Comparison of ENCODE assay signal across 10 cellular contexts in genomic region chr1:89271616-89272015, GRCh38. TPM values are rescaled to one million over a fixed set of nuclear protein-coding genes. Genes with fewer than 3 reads are reported as not detected.
A peak's percentile ranks its signal among the peaks of the same experiment; 100 is the strongest.
DNase-seq lines count a peak whose midpoint lies in the region; ATAC-seq and TF ChIP-seq lines count a peak whose summit lies in the region.
"Had no signal": no experiment of that assay in that cellular context is flagged by ENCODE, and none has a peak within 500 bp of the region (broad histone marks: within the 10 kb centered on the region; RNA-seq: fewer than 3 reads in every experiment).

No MANE protein-coding gene starts in this region.

- no peak overlapping the region for H3K4me3 Mint-ChIP-seq in nephron

- intact Hi-C loops in colonic mucosa (cut with DNase I): no loop called here

- TF ChIP-seq CTCF in colonic mucosa (IDR thresholded peaks at IDR 0.05) (no peak), nephron (IDR thresholded peaks at IDR 0.05; ENCODE audit: unreplicated experiment in 3 of 3) (no peak)

- H3K4me3 ChIP-seq in colonic mucosa: peak overlapping the region; percentile 19

- H3K27me3 ChIP-seq in colonic mucosa: no peaks in the 10 kb centered on the region

- ATAC-seq in HG02981 (IDR thresholded peaks at IDR 0.05; ENCODE audit: unreplicated experiment) (no peak), HG02763 (IDR thresholded peaks at IDR 0.05; ENCODE audit: unreplicated experiment) (no peak)

- H3K36me3 Mint-ChIP-seq in nephron (ENCODE audit: low read depth): no peaks in the 10 kb centered on the region

- H3K27ac ChIP-seq in colonic mucosa: no peak overlapping the region
- H3K27ac ChIP-seq: VCaP had no signal

- DNase-seq in GM04503 (ENCODE audit: low read depth) (peak; percentile 87), NCI-H226 (peak; percentile 54), colonic mucosa (no peak), SHP77 treated with DMSO at 0.1 percent for 48 hours (lab: John Stamatoyannopoulos, UW) (no peak), NCI-H2171 treated with DMSO at 0.1 percent for 48 hours (lab: John Stamatoyannopoulos, UW) (no peak)
- DNase-seq: kidney had no signal

- no peaks in the 10 kb centered on the region for H3K4me1 ChIP-seq in colonic mucosa

- H3K9me3 ChIP-seq in colonic mucosa: no peaks in the 10 kb centered on the region

- H3K27me3 Mint-ChIP-seq in nephron (ENCODE audit: low read depth): no peaks in the 10 kb centered on the region

- no peak overlapping the region for H3K9ac ChIP-seq in colonic mucosa (ENCODE audit: low read depth in 2 of 2, low read length in 2 of 2)

- peaks cover 30% of the 10 kb centered on the region for H3K4me1 Mint-ChIP-seq in nephron

- H3K9me3 Mint-ChIP-seq in nephron: no peaks in the 10 kb centered on the region

- H3K36me3 ChIP-seq in colonic mucosa: no peaks in the 10 kb centered on the region

- H3K27ac Mint-ChIP-seq in nephron: peak overlapping the region; percentile 43 to 82 (median 79)

RNA-seq across cellular contexts. Expression of gene GBP5, which starts 1.0 kb away (rescaled TPM):
- 1 to 10 TPM; 1.3 to 3.0 TPM for total RNA-seq in colonic mucosa

Comparison
In these comparisons a context has a peak if more than half of its experiments do, and no peak if none do; other contexts are left out.
1. DNase-seq: peak in GM04503 (single experiment) and NCI-H226 (single experiment); none in colonic mucosa (single experiment), SHP77 treated with DMSO at 0.1 percent for 48 hours (single experiment) and NCI-H2171 treated with DMSO at 0.1 percent for 48 hours (single experiment).